Comparison of ENCODE assay signal across 18 cellular contexts in the genomic region with DNA sequence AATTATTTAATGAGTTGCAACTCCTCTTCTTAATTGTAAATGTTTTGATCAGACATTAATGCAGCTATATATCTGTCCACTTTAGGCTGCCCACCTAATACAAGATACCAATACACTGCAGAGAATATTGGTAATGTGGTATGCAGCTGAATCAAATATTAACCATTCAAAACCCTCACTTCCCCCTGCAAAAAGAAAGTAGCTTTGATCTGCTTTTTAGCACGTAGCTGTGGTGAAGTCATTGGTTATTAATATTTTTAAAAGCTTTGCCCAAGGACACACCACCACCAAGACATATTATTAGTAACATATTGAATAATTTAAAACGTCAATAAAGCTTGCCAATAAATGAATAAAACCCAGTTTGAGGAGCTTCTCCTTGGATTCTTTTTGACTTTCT. TPM values are rescaled to one million over a fixed set of nuclear protein-coding genes. Genes with fewer than 3 reads are reported as not detected.
DNase-seq lines count a peak whose midpoint lies in the region; ATAC-seq lines count a peak whose summit lies in the region.
"Had no signal": no experiment of that assay in that cellular context is flagged by ENCODE, and none has a peak within 500 bp of the region (broad histone marks: within the 10 kb centered on the region; RNA-seq: fewer than 3 reads in every experiment).

No MANE protein-coding gene starts in this region.

- no peak overlapping the region for H3K9ac ChIP-seq in muscle layer of colon (ENCODE audit: low read length)
- H3K9ac ChIP-seq: BLaER1 treated with 17β-estradiol and CSF1 and Interleukin-3, amounts not matched to agents 10 nM and 100 nM had no signal

- no peaks in the 10 kb centered on the region for H3K27me3 ChIP-seq in muscle layer of colon (ENCODE audit: control insufficient read depth in 1 of 2, insufficient read depth in 2 of 2, low read length in 2 of 2)
- H3K27me3 ChIP-seq: adrenal gland; BLaER1 treated with 17β-estradiol and CSF1 and Interleukin-3, amounts not matched to agents 10 nM and 100 nM; gastrocnemius medialis had no signal

- H3K4me1 ChIP-seq in muscle layer of colon (ENCODE audit: insufficient read depth, low read length), result peaks cover 41% of the 10 kb centered on the region
- H3K4me1 ChIP-seq: adrenal gland; BLaER1 treated with 17β-estradiol and CSF1 and Interleukin-3, amounts not matched to agents 10 nM and 100 nM had no signal

- ATAC-seq in GM18909 (IDR thresholded peaks at IDR 0.05; ENCODE audit: poor library complexity, unreplicated experiment) (peak; percentile 95), GM21619 (IDR thresholded peaks at IDR 0.05; ENCODE audit: unreplicated experiment) (peak; percentile 90), HG03108 (IDR thresholded peaks at IDR 0.05; ENCODE audit: unreplicated experiment) (peak; percentile 91)
- ATAC-seq: activated T-cell treated with anti-CD3 and anti-CD28 coated beads, Interleukin-2, amount 50 U/mL, for 72 hours; gastrocnemius medialis; stimulated activated naive B cell treated with anti-CD40 and anti-IgM and Interleukin-4, amounts not matched to agents 10 μg/mL and 1 μg/mL and 100 μg/mL, for 72 hours had no signal

- no peak for DNase-seq in NCI-H82 treated with DMSO at 0.1 percent for 48 hours (lab: John Stamatoyannopoulos, UW; ENCODE audit: unreplicated experiment)
- DNase-seq in stimulated activated naive CD4-positive, alpha-beta T cell treated with Interleukin-2 at 50 U/mL for 16 hours (lab: John Stamatoyannopoulos, UW), result no peak
- DNase-seq in G401 (ENCODE audit: low spot score), result no peak
- DNase-seq in DMS153 (lab: John Stamatoyannopoulos, UW), result no peak
- DNase-seq: activated CD4-positive, alpha-beta T cell treated with anti-CD3 and anti-CD28 coated beads, Interleukin-2, amount 50 U/mL, for 1 hour; activated T-cell treated with anti-CD3 and anti-CD28 coated beads, Interleukin-2, amount 50 U/mL, for 72 hours; adrenal gland; cerebellar nuclear complex; gastrocnemius medialis; NCI-H2081; NCI-H748 treated with DMSO at 0.1 percent for 48 hours; stimulated activated naive B cell treated with anti-CD40 and anti-IgM and Interleukin-4, amounts not matched to agents 10 μg/mL and 1 μg/mL and 100 μg/mL, for 72 hours; T1000 had no signal

- no peaks in the 10 kb centered on the region for H3K9me3 ChIP-seq in muscle layer of colon (ENCODE audit: low read length)
- H3K9me3 ChIP-seq: adrenal gland, gastrocnemius medialis had no signal

- no peaks in the 10 kb centered on the region for H3K36me3 ChIP-seq in muscle layer of colon (ENCODE audit: insufficient read depth, low read length)
- H3K36me3 ChIP-seq: adrenal gland; BLaER1 treated with 17β-estradiol and CSF1 and Interleukin-3, amounts not matched to agents 10 nM and 100 nM; gastrocnemius medialis had no signal

- in situ Hi-C loops in G401 (cut with HindIII; ENCODE audit: low sequenced_read_pairs), result no loop called here

- H3K27ac ChIP-seq in muscle layer of colon (ENCODE audit: low read depth, low read length), result peak overlapping the region; percentile 4
- H3K27ac ChIP-seq: adrenal gland; BLaER1 treated with 17β-estradiol and CSF1 and Interleukin-3, amounts not matched to agents 10 nM and 100 nM; gastrocnemius medialis had no signal

- H3K4me3 ChIP-seq in muscle layer of colon (ENCODE audit: low read depth in 1 of 2, low read length in 2 of 2), result no peak overlapping the region
- H3K4me3 ChIP-seq: adrenal gland; BLaER1 treated with 17β-estradiol and CSF1 and Interleukin-3, amounts not matched to agents 10 nM and 100 nM; gastrocnemius medialis had no signal

RNA-seq across cellular contexts. Expression of a gene that starts 28.6 kb away (rescaled TPM):
- total RNA-seq in G401 (2014; rRNA removed; shearing (Covaris generic)), result 2.7 and 3.9 TPM in 2 replicates
